In genomic region chr1:27036718-27037117, GRCh38 we compare ENCODE assay signal across 22 cellular contexts. TPM values are rescaled to one million over a fixed set of nuclear protein-coding genes. Genes with fewer than 3 reads are reported as not detected.
DNase-seq lines count a peak whose midpoint lies in the region; ATAC-seq and TF ChIP-seq lines count a peak whose summit lies in the region.
"Had no signal": no experiment of that assay in that cellular context is flagged by ENCODE, and none has a peak within 500 bp of the region (broad histone marks: within the 10 kb centered on the region; RNA-seq: fewer than 3 reads in every experiment).

No MANE protein-coding gene starts in this region.

- POLR2A ChIA-PET in RWPE1 (lab: Yijun Ruan, JAX; ENCODE audit: low non-redundant PET): interaction anchor here (0.5 kb wide), 1 partner anchor 58 kb away, joined by 4 read pairs; no protein-coding TSS in a partner anchor
- POLR2A ChIA-PET in WTC11 (lab: Charles Lee): interaction anchor here (0.6 kb wide), 1 partner anchor 29 kb away, joined by 3 read pairs; no protein-coding TSS in a partner anchor

- H3K27ac Mint-ChIP-seq in WTC11 (no peak overlapping the region), endothelial cell (ENCODE audit: unreplicated experiment) (peak overlapping the region; percentile 72)
- H3K27ac Mint-ChIP-seq in activated T-cell treated with anti-CD3 and anti-CD28 coated beads, Interleukin-2, amount 50 U/mL, for 24 hours: no peak overlapping the region
- H3K27ac Mint-ChIP-seq: CD14-positive monocyte; CD4-positive, alpha-beta T cell had no signal

- CTCF ChIA-PET in RWPE1 (lab: Yijun Ruan, JAX): interaction anchor here (1.0 to 1.6 kb wide), 2 partner anchors 10 to 40 kb away, joined by 6 read pairs; no protein-coding TSS in a partner anchor
- CTCF ChIA-PET in WTC11 (lab: Charles Lee): interaction anchor here (0.6 to 6.9 kb wide), 9 partner anchors 8 to 651 kb away, joined by 3 to 76 read pairs (median 4); no protein-coding TSS in a partner anchor

- H3K27ac ChIP-seq in RWPE1: peak overlapping the region; percentile 4; the same call in 1 of the 2 replicates
- H3K27ac ChIP-seq: A549 had no signal

- no peaks in the 10 kb centered on the region for H3K9me3 Mint-ChIP-seq in WTC11
- H3K9me3 Mint-ChIP-seq in endothelial cell (ENCODE audit: unreplicated experiment): no peaks in the 10 kb centered on the region
- H3K9me3 Mint-ChIP-seq in activated T-cell treated with anti-CD3 and anti-CD28 coated beads, Interleukin-2, amount 50 U/mL, for 24 hours: no peaks in the 10 kb centered on the region
- H3K9me3 Mint-ChIP-seq: CD14-positive monocyte; CD4-positive, alpha-beta T cell; CD8-positive, alpha-beta memory T cell had no signal

- H3K4me3 Mint-ChIP-seq in WTC11 (no peak overlapping the region), endothelial cell (ENCODE audit: unreplicated experiment) (no peak overlapping the region)
- H3K4me3 Mint-ChIP-seq in activated T-cell treated with anti-CD3 and anti-CD28 coated beads, Interleukin-2, amount 50 U/mL, for 24 hours: no peak overlapping the region
- H3K4me3 Mint-ChIP-seq: CD4-positive, alpha-beta T cell; CD8-positive, alpha-beta memory T cell had no signal

- H3K4me1 Mint-ChIP-seq in WTC11: peaks cover 58% of the 10 kb centered on the region
- H3K4me1 Mint-ChIP-seq in endothelial cell (ENCODE audit: unreplicated experiment): peaks cover 51% of the 10 kb centered on the region
- H3K4me1 Mint-ChIP-seq in activated T-cell treated with anti-CD3 and anti-CD28 coated beads, Interleukin-2, amount 50 U/mL, for 24 hours (ENCODE audit: low read depth): peaks cover 2% of the 10 kb centered on the region
- H3K4me1 Mint-ChIP-seq: CD8-positive, alpha-beta memory T cell had no signal

- no peak for DNase-seq in RWPE1 (ENCODE audit: low spot score)
- DNase-seq in WTC11 (ENCODE audit: low spot score): no peak
- DNase-seq in endothelial cell (ENCODE audit: low spot score): no peak
- no peak for DNase-seq in activated T-cell treated with anti-CD3 and anti-CD28 coated beads, Interleukin-2, amount 50 U/mL, for 24 hours
- DNase-seq in NCI-H2029 (lab: John Stamatoyannopoulos, UW): no peak
- DNase-seq: 8988T; ACHN; AML-193; BE2C; Calu3; CD4-positive, alpha-beta T cell; CD8-positive, alpha-beta memory T cell; COR-L47; DMS53; DMS79 treated with DMSO at 0.1 percent for 48 hours; GF-D8; GOT3; H7; HCEC 1CT had no signal

- H3K27me3 Mint-ChIP-seq in WTC11 (ENCODE audit: low read depth) (no peaks in the 10 kb centered on the region), endothelial cell (ENCODE audit: unreplicated experiment) (peaks cover 7% of the 10 kb centered on the region)
- H3K27me3 Mint-ChIP-seq in activated T-cell treated with anti-CD3 and anti-CD28 coated beads, Interleukin-2, amount 50 U/mL, for 24 hours: peaks cover 5% of the 10 kb centered on the region

- H3K36me3 Mint-ChIP-seq in WTC11 (no peaks in the 10 kb centered on the region), endothelial cell (ENCODE audit: low read depth, unreplicated experiment) (peaks cover 3% of the 10 kb centered on the region)
- H3K36me3 Mint-ChIP-seq in activated T-cell treated with anti-CD3 and anti-CD28 coated beads, Interleukin-2, amount 50 U/mL, for 24 hours (ENCODE audit: low read depth): no peaks in the 10 kb centered on the region
- H3K36me3 Mint-ChIP-seq: CD14-positive monocyte; CD8-positive, alpha-beta memory T cell had no signal

- ATAC-seq in WTC11: no peak
- ATAC-seq in GM18511 (IDR thresholded peaks at IDR 0.05; ENCODE audit: unreplicated experiment): no peak
- ATAC-seq: A549 had no signal

- TF ChIP-seq CTCF in RWPE1 (conservative IDR thresholded peaks at IDR 0.05; ENCODE audit: low read depth) (no peak), WTC11 (IDR thresholded peaks at IDR 0.05) (no peak), endothelial cell (IDR thresholded peaks at IDR 0.05; ENCODE audit: unreplicated experiment) (no peak)

TF ChIP-seq in WTC11, 78 proteins besides CTCF, POLR2A, EP300 and RAD21:
- no peak for TF ChIP-seq SMAD4 (CRISPR knock-in tag; IDR thresholded peaks at IDR 0.05)
- TF ChIP-seq, protein P1, sequence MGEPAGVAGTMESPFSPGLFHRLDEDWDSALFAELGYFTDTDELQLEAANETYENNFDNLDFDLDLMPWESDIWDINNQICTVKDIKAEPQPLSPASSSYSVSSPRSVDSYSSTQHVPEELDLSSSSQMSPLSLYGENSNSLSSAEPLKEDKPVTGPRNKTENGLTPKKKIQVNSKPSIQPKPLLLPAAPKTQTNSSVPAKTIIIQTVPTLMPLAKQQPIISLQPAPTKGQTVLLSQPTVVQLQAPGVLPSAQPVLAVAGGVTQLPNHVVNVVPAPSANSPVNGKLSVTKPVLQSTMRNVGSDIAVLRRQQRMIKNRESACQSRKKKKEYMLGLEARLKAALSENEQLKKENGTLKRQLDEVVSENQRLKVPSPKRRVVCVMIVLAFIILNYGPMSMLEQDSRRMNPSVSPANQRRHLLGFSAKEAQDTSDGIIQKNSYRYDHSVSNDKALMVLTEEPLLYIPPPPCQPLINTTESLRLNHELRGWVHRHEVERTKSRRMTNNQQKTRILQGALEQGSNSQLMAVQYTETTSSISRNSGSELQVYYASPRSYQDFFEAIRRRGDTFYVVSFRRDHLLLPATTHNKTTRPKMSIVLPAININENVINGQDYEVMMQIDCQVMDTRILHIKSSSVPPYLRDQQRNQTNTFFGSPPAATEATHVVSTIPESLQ (CRISPR knock-in tag; IDR thresholded peaks at IDR 0.05): no peak
- no peak for TF ChIP-seq TEAD4 (CRISPR knock-in tag; IDR thresholded peaks at IDR 0.05)
- no peak for TF ChIP-seq GABPB1 (CRISPR knock-in tag; IDR thresholded peaks at IDR 0.05)
- 0 out of 2 replicates have a peak, but pooled peaks have one; percentile 23 for TF ChIP-seq GTF2I (CRISPR knock-in tag; conservative IDR thresholded peaks at IDR 0.05)

RNA-seq across cellular contexts. Expression of gene TENT5B, which starts 24.1 kb away (rescaled TPM):
- 104 to 124 TPM (median 119 TPM) in 3 replicates for total RNA-seq in WTC11 (2021)
- 14.1 TPM for total RNA-seq in endothelial cell (ENCODE audit: unreplicated experiment)
- total RNA-seq: CD4-positive, alpha-beta T cell; CD8-positive, alpha-beta memory T cell had no signal

RNA-seq across cellular contexts. Expression of gene TRNP1, which starts 43.2 kb away (rescaled TPM):
- total RNA-seq in WTC11 (2021) (37.6 to 51.4 TPM (median 49.4 TPM) in 3 replicates), endothelial cell (ENCODE audit: unreplicated experiment) (4.2 TPM)
